26 cellular contexts compared by ENCODE assay signal in genomic region chr9:16484744-16485143, GRCh38.
DNase-seq lines count a peak whose midpoint lies in the region; ATAC-seq and TF ChIP-seq lines count a peak whose summit lies in the region.
"Had no signal": no experiment of that assay in that cellular context is flagged by ENCODE, and none has a peak within 500 bp of the region (broad histone marks: within the 10 kb centered on the region; RNA-seq: fewer than 3 reads in every experiment).

No MANE protein-coding gene starts in this region.

- H3K4me3 ChIP-seq in SK-N-SH (ENCODE audit: low read depth in 2 of 2, low read length in 1 of 2) (no peak overlapping the region), fibroblast of lung (replicated peaks in 1 of 4; ENCODE audit: control extremely low read depth in 1 of 4, insufficient read depth in 1 of 4, low read depth in 3 of 4, low read length in 4 of 4) (no peak overlapping the region), gastroesophageal sphincter (no peak overlapping the region), heart left ventricle (no peak overlapping the region)
- H3K4me3 ChIP-seq: esophagus squamous epithelium, lung, suprapubic skin had no signal

- no peak overlapping the region for H3K4me2 ChIP-seq in SK-N-SH
- H3K4me2 ChIP-seq in fibroblast of lung (ENCODE audit: extremely low read depth, insufficient read depth, low read length): no peak overlapping the region

- H3K79me2 ChIP-seq in SK-N-SH (ENCODE audit: insufficient read depth) (no peaks in the 10 kb centered on the region), fibroblast of lung (ENCODE audit: control insufficient read depth, insufficient read depth, low read length) (no peaks in the 10 kb centered on the region)

- TF ChIP-seq POLR2A in gastroesophageal sphincter (IDR thresholded peaks at IDR 0.05) (no peak), heart left ventricle (IDR thresholded peaks at IDR 0.05) (no peak)

- peak overlapping the region in 1 of 2 experiments; percentile 83; a peak in 1 of 4 replicates for H3K27ac ChIP-seq in SK-N-SH (ENCODE audit: low read depth in 2 of 2, low read length in 1 of 2)
- no peak overlapping the region for H3K27ac ChIP-seq in fibroblast of lung (ENCODE audit: insufficient read depth, low read length)
- H3K27ac ChIP-seq in gastroesophageal sphincter: peak overlapping the region in 1 of 4 donors; percentile 18
- H3K27ac ChIP-seq in heart left ventricle: peak overlapping the region in 1 of 12 donors; percentile 60
- H3K27ac ChIP-seq: suprapubic skin had no signal

- intact Hi-C loops in heart left ventricle (cut with DNase I): no loop called here

- TF ChIP-seq EP300 in SK-N-SH (IDR thresholded peaks at IDR 0.05; ENCODE audit: borderline replicate concordance in 1 of 2, low read depth in 1 of 2, low read length in 1 of 2) (peak in 1 of 2 experiments; percentile 64; a peak in 1 of 4 replicates), gastroesophageal sphincter (IDR thresholded peaks at IDR 0.05) (no peak)

- DNase-seq in Daoy (ENCODE audit: low read depth) (peak; percentile 8), SK-N-SH (peak; percentile 52), fibroblast of lung (ENCODE audit: low read depth in 2 of 2) (peak; percentile 20 to 78), myocyte (ENCODE audit: low read depth) (peak; percentile 25), NCI-H2196 (lab: John Stamatoyannopoulos, UW; ENCODE audit: unreplicated experiment) (no peak), heart left ventricle (no peak)
- DNase-seq: ACHN; activated CD8-positive, alpha-beta T cell treated with anti-CD3 and anti-CD28 coated beads, Interleukin-2, amount 10 ng/mL, durations not matched to agents 7 days and 5 days; activated naive CD4-positive, alpha-beta T cell; activated T-cell treated with anti-CD3 and anti-CD28 coated beads, Interleukin-2, amount 50 U/mL, for 1 hour; DMS 273 treated with DMSO at 0.1 percent for 48 hours; esophagus squamous epithelium; kidney; naive B cell; NCI-H1048; NCI-H187 treated with DMSO at 0.1 percent for 48 hours; NCI-H510A; right cardiac atrium; RPMI8226; stimulated activated CD4-positive, alpha-beta T cell treated with anti-CD3 and anti-CD28 coated beads, Interleukin-15, amount 100 ng/mL, for 24 hours; T1000 had no signal

- H4K20me1 ChIP-seq in SK-N-SH (ENCODE audit: insufficient read depth): no peaks in the 10 kb centered on the region
- H4K20me1 ChIP-seq in fibroblast of lung (ENCODE audit: control insufficient read depth, extremely low read depth, insufficient read depth, low read length): no peaks in the 10 kb centered on the region

- 0 out of 2 replicates have a peak, but pooled peaks have one; percentile 9 for TF ChIP-seq RAD21 in SK-N-SH (IDR thresholded peaks at IDR 0.05; ENCODE audit: low read length)

- 61% methylated on average over 2 of the region's 2 CpGs for WGBS in SK-N-SH (ENCODE audit: low lambda C conversion rate)
- 56 to 71% methylated on average over 2 of the region's 2 CpGs for WGBS in gastroesophageal sphincter (ENCODE audit: low coverage in 1 of 2), 2 donors
- 72 to 85% (median 82%) methylated on average over 2 of the region's 2 CpGs for WGBS in heart left ventricle, 4 donors

- no peaks in the 10 kb centered on the region for H3K9me3 ChIP-seq in SK-N-SH
- H3K9me3 ChIP-seq in fibroblast of lung (ENCODE audit: control insufficient read depth, insufficient read depth, low read depth, low read length): no peaks in the 10 kb centered on the region
- no peaks in the 10 kb centered on the region for H3K9me3 ChIP-seq in gastroesophageal sphincter
- H3K9me3 ChIP-seq in heart left ventricle: no peaks in the 10 kb centered on the region
- H3K9me3 ChIP-seq: esophagus squamous epithelium, suprapubic skin had no signal

- H3K9ac ChIP-seq in SK-N-SH (no peak overlapping the region), fibroblast of lung (ENCODE audit: insufficient read depth, low read length) (no peak overlapping the region)

- TF ChIP-seq CTCF in SK-N-SH (IDR thresholded peaks at IDR 0.05) (no peak), fibroblast of lung (conservative IDR thresholded peaks at IDR 0.05 in 1 of 2, IDR thresholded peaks at IDR 0.05 in 1 of 2; ENCODE audit: low read depth in 1 of 2, low read length in 2 of 2) (no peak), gastroesophageal sphincter (IDR thresholded peaks at IDR 0.05) (no peak), heart left ventricle (IDR thresholded peaks at IDR 0.05) (no peak)

- H3K36me3 ChIP-seq in SK-N-SH (replicated peaks in 1 of 2; ENCODE audit: control insufficient read depth in 1 of 2, insufficient read depth in 2 of 2, low read length in 1 of 2): peaks cover 0 to 5% of the 10 kb centered on the region in 2 experiments
- H3K36me3 ChIP-seq in fibroblast of lung (ENCODE audit: control insufficient read depth, insufficient read depth, low read length): no peaks in the 10 kb centered on the region
- no peaks in the 10 kb centered on the region for H3K36me3 ChIP-seq in gastroesophageal sphincter
- no peaks in the 10 kb centered on the region for H3K36me3 ChIP-seq in heart left ventricle
- H3K36me3 ChIP-seq: esophagus squamous epithelium, suprapubic skin had no signal

- H3K27me3 ChIP-seq in SK-N-SH (ENCODE audit: insufficient read depth) (no peaks in the 10 kb centered on the region), fibroblast of lung (ENCODE audit: control insufficient read depth, insufficient read depth, low read length) (no peaks in the 10 kb centered on the region), gastroesophageal sphincter (no peaks in the 10 kb centered on the region), heart left ventricle (no peaks in the 10 kb centered on the region)
- H3K27me3 ChIP-seq: esophagus squamous epithelium, suprapubic skin had no signal

- ATAC-seq in GM21515 (IDR thresholded peaks at IDR 0.05; ENCODE audit: unreplicated experiment) (no peak), gastroesophageal sphincter (no peak), heart left ventricle (no peak)
- ATAC-seq: activated CD4-positive, CD25-positive, alpha-beta regulatory T cell treated with anti-CD3 and anti-CD28 coated beads, Interleukin-2, amount 50 U/mL, for 24 hours; activated CD8-positive, alpha-beta T cell treated with anti-CD3 and anti-CD28 coated beads, Interleukin-2, amount 10 ng/mL, durations not matched to agents 7 days and 5 days; right cardiac atrium had no signal

- POLR2A ChIA-PET in SK-N-SH (lab: Yijun Ruan, JAX): no interaction called here

- H3K4me1 ChIP-seq in SK-N-SH (ENCODE audit: control insufficient read depth in 1 of 2, insufficient read depth in 2 of 2, low read depth in 1 of 2, low read length in 1 of 2) (peaks cover 0 to 13% of the 10 kb centered on the region in 2 experiments; a peak in 2 of 4 replicates), fibroblast of lung (ENCODE audit: control insufficient read depth, extremely low read depth, insufficient read depth, low read length) (no peaks in the 10 kb centered on the region), gastroesophageal sphincter (peaks cover 2 to 52% (median 3%) of the 10 kb centered on the region in 3 donors), heart left ventricle (no peaks in the 10 kb centered on the region)
- H3K4me1 ChIP-seq: suprapubic skin had no signal

- H2AFZ ChIP-seq in SK-N-SH (ENCODE audit: low read depth) (no peak overlapping the region), fibroblast of lung (ENCODE audit: low read length) (no peak overlapping the region)

- no peaks in the 10 kb centered on the region for H3F3A ChIP-seq in SK-N-SH (replicated peaks; ENCODE audit: insufficient read depth)

- CTCF ChIA-PET in SK-N-SH (lab: Yijun Ruan, JAX): no interaction called here

- no peaks in the 10 kb centered on the region for H3K9me2 ChIP-seq in SK-N-SH

TF ChIP-seq in SK-N-SH, 30 proteins besides CTCF, POLR2A, EP300 and RAD21:
- TF ChIP-seq RCOR1 (IDR thresholded peaks at IDR 0.05; ENCODE audit: low read length): peak; percentile 46; the same call in 1 of the 2 replicates
- TF ChIP-seq TCF12 (IDR thresholded peaks at IDR 0.05): peak; percentile 11; the same call in 1 of the 2 replicates
- TF ChIP-seq FOXJ3 (CRISPR knock-in tag; IDR thresholded peaks at IDR 0.05): no peak
- TF ChIP-seq CHD2 (IDR thresholded peaks at IDR 0.05; ENCODE audit: low read length, partially characterized antibody): no peak

Comparison
In these comparisons a context has a peak if more than half of its experiments do, and no peak if none do; other contexts are left out.
1. DNase-seq: peak in Daoy (single experiment), SK-N-SH (single experiment), fibroblast of lung (2 of 2) and myocyte (single experiment); none in NCI-H2196 (single experiment) and heart left ventricle (0 of 5).